19 cellular contexts compared by ENCODE assay signal in the genomic region with DNA sequence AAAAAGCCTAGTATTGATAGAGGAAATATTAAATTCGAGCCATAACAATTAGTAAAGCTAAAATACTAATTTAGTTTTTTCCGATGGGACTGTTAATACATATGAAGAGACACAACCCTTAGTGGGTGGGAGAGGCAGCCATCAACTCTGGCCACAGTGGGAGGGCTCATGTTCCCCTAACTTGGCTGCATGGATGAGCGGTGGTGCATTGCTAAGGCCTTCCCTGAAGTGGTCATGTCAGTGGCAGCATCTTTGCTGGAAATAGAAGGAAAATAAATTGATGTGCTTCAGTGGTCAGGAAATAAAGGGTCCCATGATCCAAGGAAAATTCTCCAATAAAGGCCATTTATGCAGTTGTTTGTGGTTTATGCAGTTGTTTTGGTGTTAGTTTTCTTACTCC. TPM values are rescaled to one million over a fixed set of nuclear protein-coding genes. Genes with fewer than 3 reads are reported as not detected.
"Had no signal": no experiment of that assay in that cellular context is flagged by ENCODE, and none has a peak within 500 bp of the region (broad histone marks: within the 10 kb centered on the region; RNA-seq: fewer than 3 reads in every experiment).

No MANE protein-coding gene starts in this region.

- H3K27ac Mint-ChIP-seq: activated naive CD8-positive, alpha-beta T cell treated with anti-CD3 and anti-CD28 coated beads for 36 hours; activated T-cell treated with anti-CD3 and anti-CD28 coated beads, Interleukin-2, amount 50 U/mL, for 24 hours; activated T-helper 2 cell treated with anti-CD3 and anti-CD28 coated beads, Interferon-gamma antibody, Interleukin-2, Interleukin-4, amounts not matched to agents 10 μg/mL and 5 μg/mL and 100 μg/mL, durations not matched to agents 14 hours and 24 hours and 36 hours; neural progenitor cell; T-helper 2 cell treated with Interferon-gamma antibody and Interleukin-4, amounts not matched to agents 5 μg/mL and 100 μg/mL, for 36 hours had no signal

- DNase-seq: activated CD8-positive, alpha-beta memory T cell treated with anti-CD3 and anti-CD28 coated beads for 24 hours; activated CD8-positive, alpha-beta memory T cell treated with anti-CD3 and anti-CD28 coated beads, Interleukin-2, amount 50 U/mL, for 4 hours; activated naive CD4-positive, alpha-beta T cell; activated naive CD8-positive, alpha-beta T cell treated with anti-CD3 and anti-CD28 coated beads for 36 hours; activated T-cell treated with anti-CD3 and anti-CD28 coated beads, Interleukin-2, amount 50 U/mL, for 24 hours; amniotic stem cell; colonic mucosa; heart right ventricle; kidney; left lung; retina; stimulated activated CD4-positive, alpha-beta T cell treated with anti-CD3 and anti-CD28 coated beads, Interleukin-4, amount 100 ng/mL, for 24 hours; stimulated activated naive CD8-positive, alpha-beta T cell treated with anti-CD3 and anti-CD28 coated beads, Interleukin-15, Interleukin-2, amounts not matched to agents 100 U/mL and 50 U/mL, for 24 hours; upper lobe of right lung; WERI-Rb-1 had no signal

- ATAC-seq: heart right ventricle; left lung; SK-N-SH treated with all-trans-retinoic acid at 6 μM for 48 hours; stimulated activated naive CD8-positive, alpha-beta T cell treated with anti-CD3 and anti-CD28 coated beads, Interleukin-15, Interleukin-2, amounts not matched to agents 100 U/mL and 50 U/mL, for 24 hours; upper lobe of right lung had no signal

- H3K36me3 ChIP-seq: colonic mucosa, neural progenitor cell, WERI-Rb-1 had no signal

- H3K4me3 ChIP-seq: colonic mucosa, heart right ventricle, left lung, neural progenitor cell, upper lobe of right lung had no signal

- H2AFZ ChIP-seq: neural progenitor cell had no signal

- H3K9me3 ChIP-seq: colonic mucosa, heart right ventricle, left lung, upper lobe of right lung had no signal

- H3K9me3 Mint-ChIP-seq: activated naive CD8-positive, alpha-beta T cell treated with anti-CD3 and anti-CD28 coated beads for 36 hours; activated T-cell treated with anti-CD3 and anti-CD28 coated beads, Interleukin-2, amount 50 U/mL, for 24 hours; neural progenitor cell; T-helper 2 cell treated with Interferon-gamma antibody and Interleukin-4, amounts not matched to agents 5 μg/mL and 100 μg/mL, for 36 hours had no signal

- H3K27me3 Mint-ChIP-seq: activated naive CD8-positive, alpha-beta T cell treated with anti-CD3 and anti-CD28 coated beads for 36 hours; activated T-cell treated with anti-CD3 and anti-CD28 coated beads, Interleukin-2, amount 50 U/mL, for 24 hours had no signal

- H3K27ac ChIP-seq: colonic mucosa, left lung, neural progenitor cell, upper lobe of right lung, WERI-Rb-1 had no signal

- H3K27me3 ChIP-seq: colonic mucosa, heart right ventricle, left lung, neural progenitor cell, upper lobe of right lung had no signal

- H3K4me2 ChIP-seq: neural progenitor cell had no signal

- H3K4me3 Mint-ChIP-seq: activated naive CD8-positive, alpha-beta T cell treated with anti-CD3 and anti-CD28 coated beads for 36 hours; activated T-cell treated with anti-CD3 and anti-CD28 coated beads, Interleukin-2, amount 50 U/mL, for 24 hours; neural progenitor cell; T-helper 2 cell treated with Interferon-gamma antibody and Interleukin-4, amounts not matched to agents 5 μg/mL and 100 μg/mL, for 36 hours had no signal

- H3K4me1 ChIP-seq: colonic mucosa, upper lobe of right lung had no signal

RNA-seq across cellular contexts. Expression of a gene that starts 33.9 kb away (rescaled TPM):
- total RNA-seq: activated naive CD8-positive, alpha-beta T cell treated with anti-CD3 and anti-CD28 coated beads for 36 hours had no signal
